In genomic region chr18:21604711-21605110, GRCh38 we compare ENCODE assay signal across 18 cellular contexts. TPM values are rescaled to one million over a fixed set of nuclear protein-coding genes. Genes with fewer than 3 reads are reported as not detected.
DNase-seq lines count a peak whose midpoint lies in the region; ATAC-seq and TF ChIP-seq lines count a peak whose summit lies in the region.
"Had no signal": no experiment of that assay in that cellular context is flagged by ENCODE, and none has a peak within 500 bp of the region (broad histone marks: within the 10 kb centered on the region; RNA-seq: fewer than 3 reads in every experiment).

No MANE protein-coding gene starts in this region.

- no peak overlapping the region for H3K27ac Mint-ChIP-seq in CD4-positive, CD25-positive, alpha-beta regulatory T cell
- peak overlapping the region in 1 of 7 donors; percentile 10 for H3K27ac Mint-ChIP-seq in CD14-positive monocyte

- peaks cover 5 to 18% (median 9%) of the 10 kb centered on the region in 4 donors for H3K4me1 Mint-ChIP-seq in CD4-positive, CD25-positive, alpha-beta regulatory T cell
- H3K4me1 Mint-ChIP-seq in CD14-positive monocyte = peaks cover 20% of the 10 kb centered on the region

- peaks cover 6% of the 10 kb centered on the region for H3K4me1 ChIP-seq in CD4-positive, CD25-positive, alpha-beta regulatory T cell (ENCODE audit: control insufficient read depth, insufficient read depth, low read length, poor library complexity, severe bottlenecking)
- no peaks in the 10 kb centered on the region for H3K4me1 ChIP-seq in muscle layer of duodenum (ENCODE audit: control insufficient read depth in 1 of 2, insufficient read depth in 2 of 2, low read length in 2 of 2)

- no peaks in the 10 kb centered on the region for H3K36me3 ChIP-seq in CD4-positive, CD25-positive, alpha-beta regulatory T cell (ENCODE audit: control insufficient read depth, insufficient read depth, low read length)
- peaks cover 0 to 4% of the 10 kb centered on the region in 2 donors for H3K36me3 ChIP-seq in muscle layer of duodenum (ENCODE audit: control insufficient read depth in 1 of 2, insufficient read depth in 2 of 2, low read length in 2 of 2)
- H3K36me3 ChIP-seq: gastrocnemius medialis, pancreas, thoracic aorta had no signal

- H3K4me3 ChIP-seq in CD4-positive, CD25-positive, alpha-beta regulatory T cell (ENCODE audit: low read depth, low read length) = no peak overlapping the region
- H3K4me3 ChIP-seq in muscle layer of duodenum (ENCODE audit: low read depth in 1 of 2, low read length in 2 of 2) = no peak overlapping the region
- H3K4me3 ChIP-seq: body of pancreas, gastrocnemius medialis, MG63, pancreas, thoracic aorta had no signal

- in situ Hi-C loops in GM13976 (cut with MboI; ENCODE audit: low sequenced_read_pairs, unreplicated experiment) = no loop called here

- H3K36me3 Mint-ChIP-seq in CD4-positive, CD25-positive, alpha-beta regulatory T cell = no peaks in the 10 kb centered on the region
- H3K36me3 Mint-ChIP-seq in CD14-positive monocyte = no peaks in the 10 kb centered on the region
- H3K36me3 Mint-ChIP-seq: immature natural killer cell had no signal

- no peak for ATAC-seq in CD4-positive, CD25-positive, alpha-beta regulatory T cell (ENCODE audit: low read depth in 2 of 2)
- ATAC-seq in HG03378 (IDR thresholded peaks at IDR 0.05; ENCODE audit: unreplicated experiment) = no peak
- ATAC-seq: body of pancreas; effector memory CD8-positive, alpha-beta T cell; gastrocnemius medialis had no signal

- H3K4me3 Mint-ChIP-seq in CD4-positive, CD25-positive, alpha-beta regulatory T cell = peak overlapping the region in 3 of 4 donors; percentile 7 to 63 (median 47)
- H3K4me3 Mint-ChIP-seq in CD14-positive monocyte = no peak overlapping the region
- H3K4me3 Mint-ChIP-seq: immature natural killer cell had no signal

- no peaks in the 10 kb centered on the region for H3K9me3 ChIP-seq in CD4-positive, CD25-positive, alpha-beta regulatory T cell (ENCODE audit: control insufficient read depth in 2 of 2, low read length in 2 of 2)
- H3K9me3 ChIP-seq in muscle layer of duodenum (ENCODE audit: control insufficient read depth in 1 of 2, low read length in 2 of 2) = no peaks in the 10 kb centered on the region
- H3K9me3 ChIP-seq: body of pancreas, gastrocnemius medialis, MG63, pancreas, thoracic aorta had no signal

- H3K9me3 Mint-ChIP-seq in CD4-positive, CD25-positive, alpha-beta regulatory T cell = no peaks in the 10 kb centered on the region
- H3K9me3 Mint-ChIP-seq in CD14-positive monocyte = peaks cover 0 to 2% (median 0%) of the 10 kb centered on the region in 7 donors
- H3K9me3 Mint-ChIP-seq: effector memory CD8-positive, alpha-beta T cell; immature natural killer cell had no signal

- peaks cover 2% of the 10 kb centered on the region for H3K27me3 ChIP-seq in CD4-positive, CD25-positive, alpha-beta regulatory T cell (ENCODE audit: control insufficient read depth, insufficient read depth, low read length)
- no peaks in the 10 kb centered on the region for H3K27me3 ChIP-seq in muscle layer of duodenum (ENCODE audit: low read depth, low read length)
- H3K27me3 ChIP-seq: body of pancreas, gastrocnemius medialis, MG63, pancreas had no signal

- TF ChIP-seq CTCF in GM13976 (IDR thresholded peaks at IDR 0.05; ENCODE audit: borderline replicate concordance, control extremely low read depth, extremely low read depth, insufficient read depth, missing control alignments) (no peak), CD14-positive monocyte (IDR thresholded peaks at IDR 0.05) (no peak)

- H3K27ac ChIP-seq in CD4-positive, CD25-positive, alpha-beta regulatory T cell (ENCODE audit: insufficient read depth, low read length, poor library complexity, severe bottlenecking) = no peak overlapping the region
- H3K27ac ChIP-seq in angular gyrus (ENCODE audit: low read depth, low read length) (peak overlapping the region; percentile 29), muscle layer of duodenum (ENCODE audit: low read length) (peak overlapping the region; percentile 13)
- H3K27ac ChIP-seq: gastrocnemius medialis, thoracic aorta had no signal

- no peak for DNase-seq in CD4-positive, CD25-positive, alpha-beta regulatory T cell
- DNase-seq in GM13976 (ENCODE audit: low spot score) (peak; percentile 38), ecto neural progenitor cell (ENCODE audit: low spot score) (no peak), CD14-positive monocyte (ENCODE audit: low spot score) (no peak), NCI-H1930 (lab: John Stamatoyannopoulos, UW) (no peak)
- DNase-seq: activated CD8-positive, alpha-beta memory T cell treated with anti-CD3 and anti-CD28 coated beads for 24 hours; activated naive CD4-positive, alpha-beta T cell treated with Interleukin-2 at 50 U/mL for 16 hours; body of pancreas; effector memory CD8-positive, alpha-beta T cell; gastrocnemius medialis; immature natural killer cell; MG63; NCI-H2171 treated with DMSO at 0.1 percent for 48 hours; pancreas had no signal

- intact Hi-C loops in CD14-positive monocyte (cut with micrococcal nuclease) = loop anchor here (5.0 kb wide), 2 partner anchors 98 to 138 kb away; partner anchors contain the start of genes ABHD3 (in 1 of the 2) and MIB1 (in 1 of the 2)

- H3K27me3 Mint-ChIP-seq in CD4-positive, CD25-positive, alpha-beta regulatory T cell = peaks cover 15% of the 10 kb centered on the region
- H3K27me3 Mint-ChIP-seq in CD14-positive monocyte (ENCODE audit: low read depth in 3 of 3) = peaks cover 0 to 7% (median 0%) of the 10 kb centered on the region in 3 donors
- H3K27me3 Mint-ChIP-seq: effector memory CD8-positive, alpha-beta T cell had no signal

RNA-seq across cellular contexts. Expression of gene ESCO1, which starts 4.2 kb away (rescaled TPM):
- 37.1 TPM for total RNA-seq in CD4-positive, CD25-positive, alpha-beta regulatory T cell
- 1 to 10 TPM; 6.2 to 8.6 (median 7.4) TPM for polyA plus RNA-seq in CD4-positive, CD25-positive, alpha-beta regulatory T cell
- 1 to 10 TPM; 1.3 to 2.5 TPM for polyA plus RNA-seq in CD14-positive monocyte

RNA-seq across cellular contexts. Expression of gene SNRPD1, which starts 7.4 kb away (rescaled TPM):
- 31.4 TPM for total RNA-seq in CD4-positive, CD25-positive, alpha-beta regulatory T cell
- 100 to 1,000 TPM in 1 of 4 donors, 10 to 100 TPM in 3; 87.7 to 109 (median 92.7) TPM for polyA plus RNA-seq in CD4-positive, CD25-positive, alpha-beta regulatory T cell
- 10 to 100 TPM; 50.9 to 56.7 TPM for polyA plus RNA-seq in CD14-positive monocyte

Comparison
In these comparisons a context has a peak if more than half of its experiments do, and no peak if none do; other contexts are left out.
1. H3K4me3 Mint-ChIP-seq: peak in CD4-positive, CD25-positive, alpha-beta regulatory T cell (3 of 4); none in CD14-positive monocyte (0 of 2).